17 cellular contexts compared by ENCODE assay signal in genomic region chr1:236009193-236009592, GRCh38. TPM values are rescaled to one million over a fixed set of nuclear protein-coding genes. Genes with fewer than 3 reads are reported as not detected.
DNase-seq lines count a peak whose midpoint lies in the region; ATAC-seq and TF ChIP-seq lines count a peak whose summit lies in the region.
"Had no signal": no experiment of that assay in that cellular context is flagged by ENCODE, and none has a peak within 500 bp of the region (broad histone marks: within the 10 kb centered on the region; RNA-seq: fewer than 3 reads in every experiment).

No MANE protein-coding gene starts in this region.

- peak overlapping the region; percentile 93 for H3K27ac ChIP-seq in brain microvascular endothelial cell
- H3K27ac ChIP-seq in foreskin keratinocyte, result peak overlapping the region; percentile 70
- peak overlapping the region; percentile 52 for H3K27ac ChIP-seq in upper lobe of right lung
- H3K27ac ChIP-seq in colonic mucosa, result no peak overlapping the region
- H3K27ac ChIP-seq: psoas muscle had no signal

- no peak overlapping the region for H3K9ac ChIP-seq in colonic mucosa (ENCODE audit: low read depth in 2 of 2, low read length in 2 of 2)

- TF ChIP-seq CTCF in brain microvascular endothelial cell (IDR thresholded peaks at IDR 0.05; ENCODE audit: low read depth, low read length, missing control alignments) (no peak), foreskin keratinocyte (conservative IDR thresholded peaks at IDR 0.05) (no peak), osteocyte (IDR thresholded peaks at IDR 0.05) (no peak), upper lobe of right lung (IDR thresholded peaks at IDR 0.05) (no peak), colonic mucosa (IDR thresholded peaks at IDR 0.05) (no peak)

- H3K27me3 Mint-ChIP-seq in osteocyte (ENCODE audit: unreplicated experiment), result no peaks in the 10 kb centered on the region
- H3K27me3 Mint-ChIP-seq: B cell, T-cell had no signal

- no peaks in the 10 kb centered on the region for H3K9me3 Mint-ChIP-seq in osteocyte (ENCODE audit: unreplicated experiment)
- H3K9me3 Mint-ChIP-seq: T-cell, WTC11 had no signal

- H3K4me1 ChIP-seq in foreskin keratinocyte (peaks cover 7% of the 10 kb centered on the region), upper lobe of right lung (no peaks in the 10 kb centered on the region), colonic mucosa (no peaks in the 10 kb centered on the region)
- H3K4me1 ChIP-seq: psoas muscle had no signal

- intact Hi-C loops in upper lobe of right lung (cut with DNase I), result no loop called here
- intact Hi-C loops in colonic mucosa (cut with DNase I), result no loop called here

- H3K36me3 ChIP-seq in brain microvascular endothelial cell (replicated peaks) (peaks cover 26% of the 10 kb centered on the region), upper lobe of right lung (no peaks in the 10 kb centered on the region), colonic mucosa (no peaks in the 10 kb centered on the region)

- H3K4me3 ChIP-seq in brain microvascular endothelial cell (ENCODE audit: low read depth, low read length) (no peak overlapping the region), upper lobe of right lung (no peak overlapping the region), colonic mucosa (no peak overlapping the region)
- H3K4me3 ChIP-seq: psoas muscle had no signal

- H3K27me3 ChIP-seq in brain microvascular endothelial cell (replicated peaks) (no peaks in the 10 kb centered on the region), foreskin keratinocyte (no peaks in the 10 kb centered on the region), upper lobe of right lung (no peaks in the 10 kb centered on the region), colonic mucosa (no peaks in the 10 kb centered on the region)

- peaks cover 39% of the 10 kb centered on the region for H3K36me3 Mint-ChIP-seq in osteocyte (ENCODE audit: unreplicated experiment)
- H3K36me3 Mint-ChIP-seq: T-cell, WTC11 had no signal

- DNase-seq in brain microvascular endothelial cell (no peak), foreskin keratinocyte (no peak), osteocyte (ENCODE audit: extremely low spot score, unreplicated experiment) (no peak), upper lobe of right lung (no peak), C1 segment of cervical spinal cord (lab: John Stamatoyannopoulos, UW) (no peak), colonic mucosa (no peak), mesenteric fat pad (ENCODE audit: low spot score) (no peak)
- DNase-seq: activated CD8-positive, alpha-beta memory T cell treated with anti-CD3 and anti-CD28 coated beads for 24 hours; anterior cingulate cortex; NCI-H2029 treated with DMSO at 0.1 percent for 48 hours; NCI-H526; psoas muscle; stimulated activated CD4-positive, alpha-beta T cell treated with anti-CD3 and anti-CD28 coated beads, Interleukin-2, amount 100 ng/mL, for 24 hours; T-cell had no signal

- in situ Hi-C loops in brain microvascular endothelial cell (cut with HindIII; ENCODE audit: low pct_ligation_motif_present, low sequenced_read_pairs), result no loop called here

- H3K9me3 ChIP-seq in upper lobe of right lung (no peaks in the 10 kb centered on the region), colonic mucosa (no peaks in the 10 kb centered on the region)
- H3K9me3 ChIP-seq: psoas muscle had no signal

- H3K4me1 Mint-ChIP-seq in osteocyte (ENCODE audit: unreplicated experiment), result peaks cover 28% of the 10 kb centered on the region
- H3K4me1 Mint-ChIP-seq: B cell, WTC11 had no signal

- H3K4me3 Mint-ChIP-seq in osteocyte (ENCODE audit: unreplicated experiment), result no peak overlapping the region
- H3K4me3 Mint-ChIP-seq: B cell, T-cell, WTC11 had no signal

- peak overlapping the region; percentile 76 for H3K27ac Mint-ChIP-seq in osteocyte (ENCODE audit: unreplicated experiment)
- H3K27ac Mint-ChIP-seq: B cell, T-cell, WTC11 had no signal

- ATAC-seq in foreskin keratinocyte (no peak), upper lobe of right lung (no peak)
- ATAC-seq: Panc1, T-cell, WTC11 had no signal

RNA-seq across cellular contexts. Expression of gene NID1, which starts 55.7 kb away (rescaled TPM):
- total RNA-seq in foreskin keratinocyte (8.5 and 17.5 TPM in 2 replicates), osteocyte (142 and 149 TPM in 2 replicates), upper lobe of right lung (60.5 TPM), colonic mucosa (10 to 100 TPM in 1 of 2 donors, 1 to 10 TPM in 1; 8.8 to 25.5 TPM), mesenteric fat pad (238 TPM)
- 3.4 and 5.6 TPM in 2 replicates for polyA plus RNA-seq in foreskin keratinocyte
- total RNA-seq: B cell had no signal
